Comparison of ENCODE assay signal across 1 cellular context in genomic region chr16:66740010-66740409, GRCh38.
A peak's percentile ranks its signal among the peaks of the same experiment; 100 is the strongest.
TF ChIP-seq lines count a peak whose summit lies in the region.

No MANE protein-coding gene starts in this region.

TF ChIP-seq in GM12878, 131 proteins besides CTCF, POLR2A, EP300 and RAD21:
- TF ChIP-seq SMC3 (IDR thresholded peaks at IDR 0.05; ENCODE audit: borderline replicate concordance, low read length) (peak; percentile 51), CHD2 (IDR thresholded peaks at IDR 0.05; ENCODE audit: borderline replicate concordance, low read depth, low read length) (no peak)
